ENCODE assay signal across 8 cellular contexts in the genomic region with DNA sequence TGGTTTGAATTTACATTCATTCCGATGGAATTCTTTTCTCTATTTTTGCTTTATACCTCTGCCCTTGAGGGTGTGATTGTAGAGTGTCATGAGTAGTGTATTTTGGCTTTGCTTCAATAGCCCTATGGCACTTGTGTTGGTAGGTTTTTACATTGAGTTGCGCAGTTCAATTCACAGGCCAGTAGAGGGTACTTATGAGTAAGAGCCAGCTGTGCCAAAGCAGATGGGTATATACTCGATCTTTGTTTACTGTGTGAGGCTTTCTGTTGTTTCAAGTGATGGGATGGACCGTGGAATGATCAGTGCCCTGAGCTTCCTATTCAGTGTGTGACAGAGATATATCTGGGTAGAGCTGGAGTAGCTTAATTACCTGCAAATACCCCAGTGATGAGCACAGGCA. TPM values are rescaled to one million over a fixed set of nuclear protein-coding genes. Genes with fewer than 3 reads are reported as not detected.
DNase-seq lines count a peak whose midpoint lies in the region; ATAC-seq and TF ChIP-seq lines count a peak whose summit lies in the region.

No MANE protein-coding gene starts in this region.

- CTCF ChIA-PET in CD8-positive, alpha-beta T cell (lab: Charles Lee) = interaction anchor here (1.3 to 1.4 kb wide), 2 partner anchors 202 to 309 kb away, joined by 3 read pairs; no protein-coding TSS in a partner anchor
- CTCF ChIA-PET in HCT116 (lab: Charles Lee) = no interaction called here

- intact Hi-C loops in CD8-positive, alpha-beta T cell (cut with DNase I, micrococcal nuclease) = loop anchor here (5.0 to 10.0 kb wide), 5 partner anchors 192 to 295 kb away; no protein-coding TSS in a partner anchor
- intact Hi-C loops in HCT116 (cut with micrococcal nuclease) (loop anchor here (5.0 kb wide), 1 partner anchor 192 kb away; no protein-coding TSS in a partner anchor), esophagus squamous epithelium (cut with DNase I) (loop anchor here (5.0 kb wide), 1 partner anchor 238 kb away; no protein-coding TSS in a partner anchor)

- no peak overlapping the region for H2AFZ ChIP-seq in HCT116 (ENCODE audit: low read depth, low read length, poor library complexity, severe bottlenecking)

- no peak overlapping the region for H3K4me2 ChIP-seq in HCT116 (ENCODE audit: low read length)

- H3K4me1 Mint-ChIP-seq in CD8-positive, alpha-beta T cell (ENCODE audit: low read depth) = peaks cover 4% of the 10 kb centered on the region

- POLR2A ChIA-PET in CD8-positive, alpha-beta T cell (lab: Charles Lee) = interaction anchor here (0.5 kb wide), 1 partner anchor 194 kb away, joined by 3 read pairs; no protein-coding TSS in a partner anchor
- POLR2A ChIA-PET in HCT116 (lab: Charles Lee) = no interaction called here

- peaks cover 2% of the 10 kb centered on the region for H3K9me3 Mint-ChIP-seq in CD8-positive, alpha-beta T cell

- peak; percentile 55 for ATAC-seq in CD8-positive, alpha-beta T cell
- ATAC-seq in HCT116 = peak; percentile 84

- RAD21 ChIA-PET in HCT116 (lab: Charles Lee; ENCODE audit: low non-redundant PET in 1 of 2, low total read pairs in 2 of 2, uncharacterized antibody in 2 of 2, unreplicated experiment in 2 of 2) = no interaction called here

- no peak overlapping the region for H3K27ac ChIP-seq in CD8-positive, alpha-beta T cell (ENCODE audit: low read depth, low read length)
- H3K27ac ChIP-seq in HCT116 (ENCODE audit: low read depth, low read length) (no peak overlapping the region), esophagus squamous epithelium (no peak overlapping the region)

- no peaks in the 10 kb centered on the region for H3K36me3 Mint-ChIP-seq in CD8-positive, alpha-beta T cell

- no peak for DNase-seq in CD8-positive, alpha-beta T cell
- peak; percentile 34 for DNase-seq in HCT116 (ENCODE audit: low read depth, low spot score)
- DNase-seq in RPMI7951 (ENCODE audit: low read depth) = peak; percentile 79
- peak; percentile 8 for DNase-seq in glomerular visceral epithelial cell (ENCODE audit: extremely low spot score)
- DNase-seq in mesenteric fat pad (ENCODE audit: low spot score) = no peak
- no peak for DNase-seq in amygdala (lab: John Stamatoyannopoulos, UW)
- DNase-seq in esophagus squamous epithelium (lab: John Stamatoyannopoulos, UW) = no peak
- no peak for DNase-seq in activated effector memory CD4-positive, alpha-beta T cell treated with anti-CD3 and anti-CD28 coated beads, Interleukin-2, amount 50 U/mL, for 16 hours

- peak; percentile 30; the same call in 1 of the 2 replicates for TF ChIP-seq RAD21 in HCT116 (IDR thresholded peaks at IDR 0.05; ENCODE audit: low read depth)

- 15 to 44% methylated on average over 4 of the region's 4 CpGs for WGBS in esophagus squamous epithelium, 2 donors

- peaks cover 5% of the 10 kb centered on the region for H3K27me3 Mint-ChIP-seq in CD8-positive, alpha-beta T cell (ENCODE audit: low read depth)

- no peaks in the 10 kb centered on the region for H3K79me2 ChIP-seq in HCT116 (ENCODE audit: insufficient read depth, low read length)

- TF ChIP-seq CTCF in CD8-positive, alpha-beta T cell (IDR thresholded peaks at IDR 0.05) = peak; percentile 17
- peak; percentile 19 to 60 (median 60); a peak in 4 of 6 replicates for TF ChIP-seq CTCF in HCT116 (IDR thresholded peaks at IDR 0.05 in 2 of 3, conservative IDR thresholded peaks at IDR 0.05 in 1 of 3; ENCODE audit: borderline replicate concordance in 1 of 3, insufficient read depth in 1 of 3, low read depth in 2 of 3, low read length in 2 of 3)
- TF ChIP-seq CTCF in esophagus squamous epithelium (IDR thresholded peaks at IDR 0.05) = peak in 2 of 6 experiments; percentile 36 to 66

- H3K9me3 ChIP-seq in CD8-positive, alpha-beta T cell (ENCODE audit: low read length) = no peaks in the 10 kb centered on the region
- H3K9me3 ChIP-seq in HCT116 (ENCODE audit: control insufficient read depth in 1 of 2, insufficient read depth in 1 of 2, low read depth in 1 of 2, low read length in 2 of 2) (no peaks in the 10 kb centered on the region), esophagus squamous epithelium (peaks cover 0 to 6% (median 0%) of the 10 kb centered on the region in 3 donors)

- no peak overlapping the region for H3K4me3 Mint-ChIP-seq in CD8-positive, alpha-beta T cell

- no peaks in the 10 kb centered on the region for H4K20me1 ChIP-seq in HCT116 (ENCODE audit: insufficient read depth)

- peaks cover 3% of the 10 kb centered on the region for H3K4me1 ChIP-seq in CD8-positive, alpha-beta T cell (ENCODE audit: insufficient read depth, low read length)
- H3K4me1 ChIP-seq in HCT116 (ENCODE audit: control insufficient read depth in 1 of 2, insufficient read depth in 2 of 2, low read length in 2 of 2) (no peaks in the 10 kb centered on the region; a peak in 1 of 4 replicates), esophagus squamous epithelium (peaks cover 0 to 37% (median 6%) of the 10 kb centered on the region in 3 donors)

- no peaks in the 10 kb centered on the region for H3K27me3 ChIP-seq in CD8-positive, alpha-beta T cell (ENCODE audit: insufficient read depth, low read length)
- H3K27me3 ChIP-seq in HCT116 (ENCODE audit: insufficient read depth, low read length) (no peaks in the 10 kb centered on the region), esophagus squamous epithelium (no peaks in the 10 kb centered on the region)

- no peak overlapping the region for H3K27ac Mint-ChIP-seq in CD8-positive, alpha-beta T cell

- no peak overlapping the region for H3K9ac ChIP-seq in HCT116 (ENCODE audit: low read length)

- no peak overlapping the region for H3K4me3 ChIP-seq in CD8-positive, alpha-beta T cell (ENCODE audit: low read depth, low read length)
- H3K4me3 ChIP-seq in HCT116 (replicated peaks in 1 of 2; ENCODE audit: low read depth in 1 of 2, low read length in 2 of 2) (no peak overlapping the region), esophagus squamous epithelium (no peak overlapping the region)

- no peaks in the 10 kb centered on the region for H3K36me3 ChIP-seq in CD8-positive, alpha-beta T cell (ENCODE audit: insufficient read depth, low read length)
- no peaks in the 10 kb centered on the region for H3K36me3 ChIP-seq in HCT116 (ENCODE audit: control insufficient read depth in 1 of 2, insufficient read depth in 2 of 2, low read length in 2 of 2)
- no peaks in the 10 kb centered on the region for H3K36me3 ChIP-seq in esophagus squamous epithelium

- BruUV-seq in HCT116 (replicated peaks; lab: Mats Ljungman, UMichigan) = no TSS peak

- TF ChIP-seq POLR2A in HCT116 (IDR thresholded peaks at IDR 0.05; ENCODE audit: borderline replicate concordance, extremely low read depth, insufficient read depth, insufficient read length) (no peak), esophagus squamous epithelium (IDR thresholded peaks at IDR 0.05) (no peak)

- H3K9me2 ChIP-seq in HCT116 (ENCODE audit: insufficient read depth) = no peaks in the 10 kb centered on the region

TF ChIP-seq in HCT116, 20 proteins besides CTCF, POLR2A, EP300 and RAD21 (continues in another document):
- TF ChIP-seq POLR2AphosphoS5 (IDR thresholded peaks at IDR 0.05; ENCODE audit: low read depth, low read length) (no peak), SIN3A (IDR thresholded peaks at IDR 0.05; ENCODE audit: low read depth) (no peak), YY1 (IDR thresholded peaks at IDR 0.05; ENCODE audit: extremely low read depth, insufficient replicate concordance, low read depth, low read length) (no peak), FOSL1 (IDR thresholded peaks at IDR 0.05; ENCODE audit: low read depth) (no peak), MAX (IDR thresholded peaks at IDR 0.05) (no peak), ELF1 (IDR thresholded peaks at IDR 0.05; ENCODE audit: borderline replicate concordance, low read depth) (no peak), JUND (IDR thresholded peaks at IDR 0.05) (no peak), CBX3 (IDR thresholded peaks at IDR 0.05; ENCODE audit: low read depth) (no peak), SP1 (IDR thresholded peaks at IDR 0.05; ENCODE audit: low read depth) (no peak), ATF3 (IDR thresholded peaks at IDR 0.05) (no peak), ZNF274 (IDR thresholded peaks at IDR 0.05; ENCODE audit: low read depth, low read length) (no peak), EZH2phosphoT487 (IDR thresholded peaks at IDR 0.05; ENCODE audit: borderline replicate concordance) (no peak), REST (IDR thresholded peaks at IDR 0.05; ENCODE audit: low read depth) (no peak)

RNA-seq across cellular contexts. Expression of gene AKR1C3, which starts 4.3 kb away (rescaled TPM):
- under 1 TPM; 0.53 to 0.57 TPM for total RNA-seq in CD8-positive, alpha-beta T cell
- total RNA-seq in HCT116 (2021; ENCODE audit: unreplicated experiment) (3.0 TPM), mesenteric fat pad (192 TPM), esophagus squamous epithelium (100 to 1,000 TPM in 2 of 4 donors, 10 to 100 TPM in 2; 45.6 to 149 (median 91.0) TPM)
- polyA plus RNA-seq in HCT116 (2012) = 1.6 and 2.3 TPM in 2 replicates
- total RNA-seq in RPMI7951 (2014; rRNA removed; shearing (Covaris generic)) = 88.1 and 95.2 TPM in 2 replicates

Comparison
In these comparisons a context has a peak if more than half of its experiments do, and no peak if none do; other contexts are left out.
1. DNase-seq: peak in HCT116 (single experiment), RPMI7951 (single experiment) and glomerular visceral epithelial cell (single experiment); none in CD8-positive, alpha-beta T cell (0 of 7), mesenteric fat pad (single experiment), amygdala (0 of 56), esophagus squamous epithelium (single experiment) and activated effector memory CD4-positive, alpha-beta T cell treated with anti-CD3 and anti-CD28 coated beads, Interleukin-2, amount 50 U/mL, for 16 hours (single experiment).
2. RNA of gene AKR1C3, which starts 4.3 kb away (total RNA-seq): 192 TPM in mesenteric fat pad (single experiment), 45.6 to 149 TPM in esophagus squamous epithelium and 88.1 to 95.2 TPM in RPMI7951; 3.0 TPM in HCT116 (single experiment) and 0.53 to 0.57 TPM in CD8-positive, alpha-beta T cell; every median in the first group is over 10 times any median in the second.